8 cellular contexts compared by ENCODE assay signal in the genomic region with DNA sequence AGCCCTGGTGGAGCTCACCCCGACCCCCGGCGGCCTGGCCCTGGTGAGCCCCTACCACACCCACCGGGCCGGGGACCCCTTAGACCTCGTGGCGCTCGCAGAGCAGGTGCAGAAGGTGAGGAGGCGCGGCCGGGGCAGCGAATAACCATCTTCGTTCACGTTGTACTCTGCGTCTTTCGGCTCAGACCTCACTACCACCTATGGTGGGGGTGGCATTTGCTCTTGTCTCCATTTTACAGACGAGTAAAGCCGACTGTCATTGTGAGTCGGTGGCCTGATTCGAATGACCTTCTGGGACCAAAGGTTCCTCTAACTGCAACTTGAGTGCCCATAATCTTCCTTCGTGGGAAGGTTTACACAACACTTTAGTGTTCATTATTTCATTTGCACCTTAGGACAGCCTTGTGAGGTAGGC. TPM values are rescaled to one million over a fixed set of nuclear protein-coding genes. Genes with fewer than 3 reads are reported as not detected.
A peak's percentile ranks its signal among the peaks of the same experiment; 100 is the strongest.
DNase-seq lines count a peak whose midpoint lies in the region; ATAC-seq and TF ChIP-seq lines count a peak whose summit lies in the region.

No MANE protein-coding gene starts in this region.

- WGBS in lung, 2 donors, result 0% methylated on average over 21 of the region's 21 CpGs

- no peaks in the 10 kb centered on the region for H3K36me3 Mint-ChIP-seq in IgD-negative memory B cell

- H2AFZ ChIP-seq in DND-41 (ENCODE audit: low read depth, low read length), result peak overlapping the region; percentile 89

- H3K4me1 ChIP-seq in DND-41 (ENCODE audit: insufficient read depth, low read length) (peaks cover 32% of the 10 kb centered on the region), lung (ENCODE audit: control insufficient read depth in 2 of 2, insufficient read depth in 2 of 2, low read length in 2 of 2) (peaks cover 8 to 13% of the 10 kb centered on the region in 2 donors), vagina (peaks cover 48% of the 10 kb centered on the region)

- H3K4me3 ChIP-seq in DND-41 (ENCODE audit: low read depth in 1 of 2, low read length in 2 of 2) (peak overlapping the region; percentile 51 to 75), brain microvascular endothelial cell (ENCODE audit: low read depth, low read length) (peak overlapping the region; percentile 95), lung (peak overlapping the region; percentile 89), vagina (peak overlapping the region; percentile 78 to 85)

- in situ Hi-C loops in brain microvascular endothelial cell (cut with HindIII; ENCODE audit: low pct_ligation_motif_present, low sequenced_read_pairs), result no loop called here

- H3K27ac Mint-ChIP-seq in IgD-negative memory B cell, result peak overlapping the region; percentile 76 to 94 (median 87)

- no peak for TF ChIP-seq POLR2A in vagina (IDR thresholded peaks at IDR 0.05)

- H3K27me3 Mint-ChIP-seq in IgD-negative memory B cell, result no peaks in the 10 kb centered on the region

- DNase-seq in DND-41 (no peak), brain microvascular endothelial cell (no peak), lung (ENCODE audit: low spot score) (no peak), vagina (ENCODE audit: extremely low spot score in 2 of 2) (no peak), NCI-H1048 (lab: John Stamatoyannopoulos, UW) (no peak)
- no peak for DNase-seq in stimulated activated naive CD4-positive, alpha-beta T cell (lab: John Stamatoyannopoulos, UW)

- peaks cover 17 to 29% (median 20%) of the 10 kb centered on the region in 3 donors for H3K4me1 Mint-ChIP-seq in IgD-negative memory B cell

- no peak overlapping the region for H3K4me3 Mint-ChIP-seq in IgD-negative memory B cell

- no peaks in the 10 kb centered on the region; the same call in 1 of the 2 replicates for H4K20me1 ChIP-seq in DND-41 (ENCODE audit: insufficient read depth, low read length)

- peaks cover 68% of the 10 kb centered on the region for H3K79me2 ChIP-seq in DND-41 (ENCODE audit: insufficient read depth, low read length)

- H3K9ac ChIP-seq in DND-41 (ENCODE audit: low read depth, low read length), result peak overlapping the region; percentile 85

- H3K27me3 ChIP-seq in DND-41 (ENCODE audit: insufficient read depth, low read length, poor library complexity) (no peaks in the 10 kb centered on the region), brain microvascular endothelial cell (replicated peaks) (no peaks in the 10 kb centered on the region), lung (ENCODE audit: control insufficient read depth, insufficient read depth) (no peaks in the 10 kb centered on the region), vagina (no peaks in the 10 kb centered on the region)

- peaks cover under 1% of the 10 kb centered on the region; the same call in 1 of the 2 replicates for H3K36me3 ChIP-seq in DND-41 (ENCODE audit: insufficient read depth, low read length)
- peaks cover 2% of the 10 kb centered on the region for H3K36me3 ChIP-seq in brain microvascular endothelial cell (replicated peaks)
- H3K36me3 ChIP-seq in lung (ENCODE audit: control insufficient read depth in 2 of 2, insufficient read depth in 2 of 2, low read length in 2 of 2), result no peaks in the 10 kb centered on the region
- H3K36me3 ChIP-seq in vagina, result no peaks in the 10 kb centered on the region

- TF ChIP-seq CTCF in DND-41 (IDR thresholded peaks at IDR 0.05; ENCODE audit: borderline replicate concordance, extremely low read depth, low read length, poor library complexity, severe bottlenecking) (no peak), brain microvascular endothelial cell (IDR thresholded peaks at IDR 0.05; ENCODE audit: low read depth, low read length, missing control alignments) (no peak), lung (IDR thresholded peaks at IDR 0.05; ENCODE audit: control extremely low read depth, extremely low read depth) (no peak), vagina (IDR thresholded peaks at IDR 0.05) (no peak)

- peak overlapping the region; percentile 83 for H3K27ac ChIP-seq in DND-41 (ENCODE audit: low read length)
- peak overlapping the region; percentile 58 for H3K27ac ChIP-seq in brain microvascular endothelial cell
- peak overlapping the region; percentile 80 to 94 for H3K27ac ChIP-seq in lung (ENCODE audit: low read depth in 1 of 2, low read length in 1 of 2)
- H3K27ac ChIP-seq in vagina, result peak overlapping the region; percentile 86

- ATAC-seq in DND-41 (ENCODE audit: insufficient read depth, low read depth) (peak; percentile 49), GM21447 (IDR thresholded peaks at IDR 0.05; ENCODE audit: unreplicated experiment) (peak; percentile 3), lung (ENCODE audit: insufficient read depth, low FRiP score) (no peak)

- H3K9me3 ChIP-seq in DND-41 (ENCODE audit: insufficient read depth, low read length, severe bottlenecking), result no peaks in the 10 kb centered on the region
- H3K9me3 ChIP-seq in lung (ENCODE audit: control insufficient read depth in 2 of 2, insufficient read depth in 1 of 2, low read length in 1 of 2), result no peaks in the 10 kb centered on the region
- H3K9me3 ChIP-seq in vagina, result no peaks in the 10 kb centered on the region

- H3K4me2 ChIP-seq in DND-41 (ENCODE audit: insufficient read depth, low read length), result peak overlapping the region; percentile 88

- intact Hi-C loops in vagina (cut with DNase I), result loop anchor here (5.0 kb wide), 1 partner anchor 85 kb away; the partner anchor contains the start of gene YBX1

- no peaks in the 10 kb centered on the region for H3K9me3 Mint-ChIP-seq in IgD-negative memory B cell

RNA-seq across cellular contexts. Expression of gene C1orf50, which starts 0.5 kb away (rescaled TPM):
- polyA plus RNA-seq in IgD-negative memory B cell (4.2 TPM), lung (1 to 10 TPM; 2.6 to 4.6 TPM)
- total RNA-seq in lung (1 to 10 TPM; 2.8 to 4.4 TPM), vagina (3.2 TPM)

RNA-seq across cellular contexts. Expression of gene P3H1, which starts 0.7 kb away (rescaled TPM):
- polyA plus RNA-seq in IgD-negative memory B cell (10.4 TPM), lung (10 to 100 TPM; 31.0 to 31.5 TPM)
- total RNA-seq in lung (10 to 100 TPM; 38.5 to 49.0 TPM), vagina (40.5 TPM)

RNA-seq across cellular contexts. Expression of gene TMEM269, which starts 17.3 kb away (rescaled TPM):
- polyA plus RNA-seq in IgD-negative memory B cell, result not detected
- total RNA-seq in lung, result under 1 TPM; 0.09 TPM
- polyA plus RNA-seq in lung, result under 1 TPM; 0.03 to 0.06 TPM
- total RNA-seq in vagina, result not detected

RNA-seq across cellular contexts. Expression of gene CLDN19, which starts 27.5 kb away (rescaled TPM):
- polyA plus RNA-seq in IgD-negative memory B cell (not detected), lung (under 1 TPM; 0.01 to 0.04 TPM)
- total RNA-seq in lung (1 to 10 TPM in 1 of 2 donors, not detected in 1; 2.0 TPM), vagina (not detected)

RNA-seq across cellular contexts. Expression of gene ERMAP, which starts 49.4 kb away (rescaled TPM):
- polyA plus RNA-seq in IgD-negative memory B cell, result 1.9 TPM
- 10 to 100 TPM; 15.3 to 19.8 TPM for total RNA-seq in lung
- polyA plus RNA-seq in lung, result 1 to 10 TPM; 4.8 to 6.0 TPM
- 9.3 TPM for total RNA-seq in vagina
